21 cellular contexts compared by ENCODE assay signal in genomic region chr7:155758348-155758747, GRCh38. TPM values are rescaled to one million over a fixed set of nuclear protein-coding genes. Genes with fewer than 3 reads are reported as not detected.
"Had no signal": no experiment of that assay in that cellular context is flagged by ENCODE, and none has a peak within 500 bp of the region (broad histone marks: within the 10 kb centered on the region; RNA-seq: fewer than 3 reads in every experiment).

No MANE protein-coding gene starts in this region.

- H3K27ac Mint-ChIP-seq: activated CD8-positive, alpha-beta memory T cell treated with anti-CD3 and anti-CD28 coated beads, Interleukin-2, amount 10 ng/mL, durations not matched to agents 7 days and 5 days; memory B cell; T-helper 17 cell had no signal

- H3K4me3 Mint-ChIP-seq: activated CD8-positive, alpha-beta memory T cell treated with anti-CD3 and anti-CD28 coated beads, Interleukin-2, amount 10 ng/mL, durations not matched to agents 7 days and 5 days; memory B cell; naive thymus-derived CD4-positive, alpha-beta T cell; stimulated activated naive CD8-positive, alpha-beta T cell treated with anti-CD3 and anti-CD28 coated beads, Interleukin-15, amount 100 ng/mL, for 72 hours; T-helper 17 cell had no signal

- H3K9me3 Mint-ChIP-seq: memory B cell; stimulated activated naive CD8-positive, alpha-beta T cell treated with anti-CD3 and anti-CD28 coated beads, Interleukin-15, amount 100 ng/mL, for 72 hours had no signal

- H3K4me3 ChIP-seq: cardiac muscle cell, heart right ventricle, right lobe of liver, smooth muscle cell, suprapubic skin, transverse colon, uterus had no signal

- H3K27me3 ChIP-seq: cardiac muscle cell, foreskin keratinocyte, heart right ventricle, right lobe of liver, suprapubic skin, transverse colon, uterus had no signal

- H3K4me2 ChIP-seq: smooth muscle cell had no signal

- H2AFZ ChIP-seq: parathyroid adenoma had no signal

- H3K36me3 ChIP-seq: cardiac muscle cell, suprapubic skin, transverse colon, uterus had no signal

- DNase-seq: activated CD4-positive, alpha-beta T cell treated with anti-CD3 and anti-CD28 coated beads, Interleukin-2, amount 50 U/mL, for 48 hours; activated CD8-positive, alpha-beta memory T cell treated with anti-CD3 and anti-CD28 coated beads, Interleukin-2, amount 10 ng/mL, durations not matched to agents 7 days and 5 days; activated effector memory CD4-positive, alpha-beta T cell treated with Interleukin-2 at 50 U/mL for 16 hours; activated naive CD4-positive, alpha-beta T cell treated with anti-CD3 and anti-CD28 coated beads, Interleukin-2, amount 50 U/mL, for 16 hours; activated T-cell treated with anti-CD3 and anti-CD28 coated beads, Interleukin-2, amount 50 U/mL, for 1 hour; foreskin keratinocyte; heart right ventricle; naive thymus-derived CD4-positive, alpha-beta T cell; right lobe of liver; stimulated activated CD4-positive, alpha-beta T cell treated with anti-CD3 and anti-CD28 coated beads, Interleukin-4, amount 100 ng/mL, for 1 hour; stimulated activated naive CD8-positive, alpha-beta T cell treated with anti-CD3 and anti-CD28 coated beads, Interleukin-15, amount 100 ng/mL, for 72 hours; T-helper 17 cell; transverse colon; uterus had no signal

- H3K27ac ChIP-seq: cardiac muscle cell, epithelial cell of prostate, foreskin keratinocyte, heart right ventricle, parathyroid adenoma, right lobe of liver, suprapubic skin, transverse colon, uterus, VCaP had no signal

- H3K27me3 Mint-ChIP-seq: activated CD8-positive, alpha-beta memory T cell treated with anti-CD3 and anti-CD28 coated beads, Interleukin-2, amount 10 ng/mL, durations not matched to agents 7 days and 5 days; memory B cell; naive thymus-derived CD4-positive, alpha-beta T cell; stimulated activated naive CD8-positive, alpha-beta T cell treated with anti-CD3 and anti-CD28 coated beads, Interleukin-15, amount 100 ng/mL, for 72 hours; T-helper 17 cell had no signal

- ATAC-seq: activated CD8-positive, alpha-beta memory T cell treated with anti-CD3 and anti-CD28 coated beads, Interleukin-2, amount 10 ng/mL, durations not matched to agents 7 days and 5 days; foreskin keratinocyte; heart right ventricle; naive thymus-derived CD4-positive, alpha-beta T cell; stimulated activated naive CD8-positive, alpha-beta T cell treated with anti-CD3 and anti-CD28 coated beads, Interleukin-15, amount 100 ng/mL, for 72 hours; T-helper 17 cell had no signal

- H3K9me3 ChIP-seq: right lobe of liver, suprapubic skin, transverse colon, uterus had no signal

RNA-seq across cellular contexts. Expression of gene SHH, which starts 53.9 kb away (rescaled TPM):
- total RNA-seq: activated CD8-positive, alpha-beta memory T cell treated with anti-CD3 and anti-CD28 coated beads, Interleukin-2, amount 10 ng/mL, durations not matched to agents 7 days and 5 days; cardiac muscle cell; heart right ventricle; naive thymus-derived CD4-positive, alpha-beta T cell; smooth muscle cell; T-helper 17 cell had no signal
